ENCODE assay signal across 20 cellular contexts in genomic region chr9:125867752-125868400, GRCh38.
DNase-seq lines count a peak whose midpoint lies in the region; ATAC-seq and TF ChIP-seq lines count a peak whose summit lies in the region.
"Had no signal": no experiment of that assay in that cellular context is flagged by ENCODE, and none has a peak within 500 bp of the region (broad histone marks: within the 10 kb centered on the region; RNA-seq: fewer than 3 reads in every experiment).

No MANE protein-coding gene starts in this region.

- no peaks in the 10 kb centered on the region for H3K27me3 Mint-ChIP-seq in activated naive CD4-positive, alpha-beta T cell treated with anti-CD3 and anti-CD28 coated beads, Interleukin-2, amount 10 ng/mL, durations not matched to agents 7 days and 5 days
- H3K27me3 Mint-ChIP-seq: activated naive CD4-positive, alpha-beta T cell treated with anti-CD3 and anti-CD28 coated beads, Interleukin-2, amount 50 U/mL, for 24 hours; CD4-positive, CD25-positive, alpha-beta regulatory T cell had no signal

- CTCF ChIA-PET in A673 (lab: Charles Lee) = no interaction called here
- CTCF ChIA-PET in activated naive CD4-positive, alpha-beta T cell treated with anti-CD3 and anti-CD28 coated beads, Interleukin-2, amount 10 ng/mL, durations not matched to agents 7 days and 5 days (lab: Charles Lee) = no interaction called here

- TF ChIP-seq CTCF in A673 (conservative IDR thresholded peaks at IDR 0.05; ENCODE audit: low read depth, low read length) (no peak), fibroblast of the aortic adventitia (IDR thresholded peaks at IDR 0.05; ENCODE audit: insufficient read depth, low read length) (no peak)

- no TSS peak for BruUV-seq in A673 (replicated peaks; lab: Mats Ljungman, UMichigan)

- no peaks in the 10 kb centered on the region for H3K4me1 Mint-ChIP-seq in activated naive CD4-positive, alpha-beta T cell treated with anti-CD3 and anti-CD28 coated beads, Interleukin-2, amount 10 ng/mL, durations not matched to agents 7 days and 5 days
- H3K4me1 Mint-ChIP-seq: activated naive CD4-positive, alpha-beta T cell treated with anti-CD3 and anti-CD28 coated beads, Interleukin-2, amount 50 U/mL, for 24 hours had no signal

- H3K27me3 ChIP-seq in A673 (replicated peaks; ENCODE audit: insufficient read depth, low read depth, low read length, poor library complexity) = peaks cover 24% of the 10 kb centered on the region
- H3K27me3 ChIP-seq: neutrophil, right atrium auricular region had no signal

- intact Hi-C loops in A673 (cut with micrococcal nuclease; ENCODE audit: unreplicated experiment) (no loop called here), posterior cingulate gyrus (cut with DNase I) (no loop called here)

- no peaks in the 10 kb centered on the region for H3K36me3 ChIP-seq in A673 (ENCODE audit: insufficient read depth, low read length, poor library complexity, severe bottlenecking)
- H3K36me3 ChIP-seq: neutrophil, right atrium auricular region had no signal

- H3K36me3 Mint-ChIP-seq in activated naive CD4-positive, alpha-beta T cell treated with anti-CD3 and anti-CD28 coated beads, Interleukin-2, amount 10 ng/mL, durations not matched to agents 7 days and 5 days = no peaks in the 10 kb centered on the region
- H3K36me3 Mint-ChIP-seq: CD4-positive, CD25-positive, alpha-beta regulatory T cell had no signal

- H3K4me1 ChIP-seq in A673 (ENCODE audit: insufficient read depth, low read length, poor library complexity, severe bottlenecking) = no peaks in the 10 kb centered on the region

- no peak overlapping the region for H3K27ac ChIP-seq in A673 (ENCODE audit: low read depth, low read length, poor library complexity, severe bottlenecking)
- H3K27ac ChIP-seq: neutrophil, right atrium auricular region had no signal

- no peak overlapping the region for H3K27ac Mint-ChIP-seq in activated naive CD4-positive, alpha-beta T cell treated with anti-CD3 and anti-CD28 coated beads, Interleukin-2, amount 10 ng/mL, durations not matched to agents 7 days and 5 days
- H3K27ac Mint-ChIP-seq: activated naive CD4-positive, alpha-beta T cell treated with anti-CD3 and anti-CD28 coated beads, Interleukin-2, amount 50 U/mL, for 24 hours; CD4-positive, CD25-positive, alpha-beta regulatory T cell had no signal

- no peaks in the 10 kb centered on the region for H3K9me3 Mint-ChIP-seq in activated naive CD4-positive, alpha-beta T cell treated with anti-CD3 and anti-CD28 coated beads, Interleukin-2, amount 10 ng/mL, durations not matched to agents 7 days and 5 days
- H3K9me3 Mint-ChIP-seq: activated naive CD4-positive, alpha-beta T cell treated with anti-CD3 and anti-CD28 coated beads, Interleukin-2, amount 50 U/mL, for 24 hours; CD4-positive, CD25-positive, alpha-beta regulatory T cell had no signal

- POLR2A ChIA-PET in A673 (lab: Charles Lee; ENCODE audit: low non-redundant PET) = no interaction called here

- H3K4me3 ChIP-seq in A673 (ENCODE audit: low read depth, low read length, poor library complexity, severe bottlenecking) (no peak overlapping the region), fibroblast of the aortic adventitia (ENCODE audit: low read depth, low read length) (no peak overlapping the region)
- H3K4me3 ChIP-seq: lung, right atrium auricular region had no signal

- DNase-seq in A673 (ENCODE audit: low spot score) (peak; percentile 41), ELR (ENCODE audit: low read depth) (peak; percentile 50), NCI-H69 (lab: John Stamatoyannopoulos, UW) (peak; percentile 78), fibroblast of the aortic adventitia (ENCODE audit: low read depth) (peak; percentile 44), NCI-H2107 treated with DMSO at 0.1 percent for 48 hours (lab: John Stamatoyannopoulos, UW; ENCODE audit: unreplicated experiment) (no peak), posterior cingulate gyrus (no peak)
- no peak for DNase-seq in activated naive CD4-positive, alpha-beta T cell treated with anti-CD3 and anti-CD28 coated beads, Interleukin-2, amount 10 ng/mL, durations not matched to agents 7 days and 5 days
- DNase-seq: activated T-cell treated with anti-CD3 and anti-CD28 coated beads, Interleukin-2, amount 50 U/mL, for 48 hours; CD4-positive, CD25-positive, alpha-beta regulatory T cell; DMS153; kidney; NCI-H1436; NCI-H524; T1000; trophoblast cell had no signal

- no peaks in the 10 kb centered on the region for H3K9me3 ChIP-seq in A673 (ENCODE audit: low read depth, low read length, poor library complexity, severe bottlenecking)
- H3K9me3 ChIP-seq: neutrophil, right atrium auricular region had no signal

- no peak for ATAC-seq in HG03139 (IDR thresholded peaks at IDR 0.05; ENCODE audit: unreplicated experiment)

- no peak overlapping the region for H3K4me3 Mint-ChIP-seq in activated naive CD4-positive, alpha-beta T cell treated with anti-CD3 and anti-CD28 coated beads, Interleukin-2, amount 10 ng/mL, durations not matched to agents 7 days and 5 days
- H3K4me3 Mint-ChIP-seq: activated naive CD4-positive, alpha-beta T cell treated with anti-CD3 and anti-CD28 coated beads, Interleukin-2, amount 50 U/mL, for 24 hours; CD4-positive, CD25-positive, alpha-beta regulatory T cell had no signal

Comparison
In these comparisons a context has a peak if more than half of its experiments do, and no peak if none do; other contexts are left out.
1. DNase-seq: peak in A673 (single experiment), ELR (single experiment), NCI-H69 (single experiment) and fibroblast of the aortic adventitia (single experiment); none in NCI-H2107 treated with DMSO at 0.1 percent for 48 hours (single experiment), activated naive CD4-positive, alpha-beta T cell treated with anti-CD3 and anti-CD28 coated beads, Interleukin-2, amount 10 ng/mL, durations not matched to agents 7 days and 5 days (single experiment) and posterior cingulate gyrus (0 of 10).